In the genomic region with DNA sequence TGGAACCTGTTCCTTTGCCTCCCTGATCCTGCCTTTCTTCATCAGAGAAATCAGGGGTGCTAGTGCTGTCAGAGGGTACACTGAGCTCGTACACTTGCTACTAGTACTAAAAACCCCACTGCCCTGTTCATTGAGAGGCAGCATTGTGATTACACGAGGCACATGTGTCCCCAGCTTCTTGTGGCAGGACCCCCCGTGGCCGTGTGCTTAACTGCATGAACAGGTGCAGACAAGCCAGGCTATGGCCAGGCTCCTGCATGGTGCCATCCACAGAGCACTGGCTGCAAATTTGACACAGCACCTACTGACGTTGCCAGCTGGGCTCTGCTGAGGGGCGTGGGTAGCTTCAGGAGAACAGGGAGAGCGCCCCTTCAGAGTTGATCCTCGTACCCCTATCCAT, we compare ENCODE assay signal across 14 cellular contexts.
DNase-seq lines count a peak whose midpoint lies in the region; ATAC-seq and TF ChIP-seq lines count a peak whose summit lies in the region.
"Had no signal": no experiment of that assay in that cellular context is flagged by ENCODE, and none has a peak within 500 bp of the region (broad histone marks: within the 10 kb centered on the region; RNA-seq: fewer than 3 reads in every experiment).

No MANE protein-coding gene starts in this region.

- DNase-seq in T47D (ENCODE audit: low read depth in 1 of 2, low spot score in 1 of 2) (peak; percentile 2 to 35), breast epithelium (ENCODE audit: low spot score in 2 of 2) (no peak), NCI-H2107 (lab: John Stamatoyannopoulos, UW) (peak; percentile 17), glutamatergic neuron (peak; percentile 9), spleen (peak; percentile 66), hippocampal formation (lab: John Stamatoyannopoulos, UW) (no peak)
- no peak for DNase-seq in stimulated activated CD4-positive, alpha-beta T cell treated with anti-CD3 and anti-CD28 coated beads, Interleukin-4, amount 100 ng/mL, for 1 hour
- DNase-seq: NCI-H2029, NCI-H526 treated with DMSO at 0.1 percent for 48 hours had no signal

- H3K9me3 ChIP-seq in breast epithelium (no peaks in the 10 kb centered on the region), spleen (peaks cover 0 to 4% (median 0%) of the 10 kb centered on the region in 8 donors)
- H3K9me3 ChIP-seq: HAP-1 had no signal

- peaks cover 8% of the 10 kb centered on the region for H3K27me3 Mint-ChIP-seq in glutamatergic neuron (ENCODE audit: unreplicated experiment)

- H3K4me3 ChIP-seq in breast epithelium: no peak overlapping the region
- H3K4me3 ChIP-seq in spleen: no peak overlapping the region
- H3K4me3 ChIP-seq: HAP-1 had no signal

- no peak for ATAC-seq in HG02981 (IDR thresholded peaks at IDR 0.05; ENCODE audit: unreplicated experiment)

- H3K4me3 Mint-ChIP-seq in glutamatergic neuron (ENCODE audit: unreplicated experiment): no peak overlapping the region

- TF ChIP-seq POLR2A in breast epithelium (IDR thresholded peaks at IDR 0.05): no peak
- TF ChIP-seq POLR2A in spleen (IDR thresholded peaks at IDR 0.05): no peak

- H3K27ac Mint-ChIP-seq in glutamatergic neuron (ENCODE audit: unreplicated experiment): no peak overlapping the region

- H3K36me3 Mint-ChIP-seq in glutamatergic neuron (ENCODE audit: unreplicated experiment): no peaks in the 10 kb centered on the region

- H3K27ac ChIP-seq in breast epithelium (no peak overlapping the region), spleen (no peak overlapping the region)
- H3K27ac ChIP-seq: C4-2B, HL-60, RWPE1 had no signal

- in situ Hi-C loops in T47D (cut with HindIII; ENCODE audit: low pct_unique_long_range_greater_than_20kb, low sequenced_read_pairs): no loop called here

- intact Hi-C loops in breast epithelium (cut with DNase I; ENCODE audit: low total_unique reads): no loop called here
- intact Hi-C loops in spleen (cut with DNase I; ENCODE audit: low total_unique reads): no loop called here

- WGBS in spleen, 5 donors: 75 to 90% (median 83%) methylated on average over 8 of the region's 8 CpGs

- TF ChIP-seq CTCF in breast epithelium (IDR thresholded peaks at IDR 0.05) (no peak), glutamatergic neuron (IDR thresholded peaks at IDR 0.05; ENCODE audit: partially characterized antibody, unreplicated experiment) (no peak), spleen (IDR thresholded peaks at IDR 0.05 in 8 of 11, conservative IDR thresholded peaks at IDR 0.05 in 3 of 11) (no peak)

- H3K27me3 ChIP-seq in breast epithelium (no peaks in the 10 kb centered on the region), spleen (replicated peaks in 1 of 7) (no peaks in the 10 kb centered on the region)

- peaks cover 2% of the 10 kb centered on the region for H3K9me3 Mint-ChIP-seq in glutamatergic neuron (ENCODE audit: unreplicated experiment)

- H3K36me3 ChIP-seq in breast epithelium: no peaks in the 10 kb centered on the region
- peaks cover 0 to 13% (median 0%) of the 10 kb centered on the region in 6 donors for H3K36me3 ChIP-seq in spleen

- H3K4me1 ChIP-seq in breast epithelium: no peaks in the 10 kb centered on the region
- no peaks in the 10 kb centered on the region for H3K4me1 ChIP-seq in spleen
- H3K4me1 ChIP-seq: HAP-1 had no signal

- peaks cover 5% of the 10 kb centered on the region for H3K4me1 Mint-ChIP-seq in glutamatergic neuron (ENCODE audit: low read depth, unreplicated experiment)

Comparison
In these comparisons a context has a peak if more than half of its experiments do, and no peak if none do; other contexts are left out.
1. DNase-seq: peak in T47D (2 of 2), NCI-H2107 (single experiment), glutamatergic neuron (single experiment) and spleen (single experiment); none in breast epithelium (0 of 2), hippocampal formation (0 of 2) and stimulated activated CD4-positive, alpha-beta T cell treated with anti-CD3 and anti-CD28 coated beads, Interleukin-4, amount 100 ng/mL, for 1 hour (single experiment).